ENCODE assay signal across 8 cellular contexts in the genomic region with DNA sequence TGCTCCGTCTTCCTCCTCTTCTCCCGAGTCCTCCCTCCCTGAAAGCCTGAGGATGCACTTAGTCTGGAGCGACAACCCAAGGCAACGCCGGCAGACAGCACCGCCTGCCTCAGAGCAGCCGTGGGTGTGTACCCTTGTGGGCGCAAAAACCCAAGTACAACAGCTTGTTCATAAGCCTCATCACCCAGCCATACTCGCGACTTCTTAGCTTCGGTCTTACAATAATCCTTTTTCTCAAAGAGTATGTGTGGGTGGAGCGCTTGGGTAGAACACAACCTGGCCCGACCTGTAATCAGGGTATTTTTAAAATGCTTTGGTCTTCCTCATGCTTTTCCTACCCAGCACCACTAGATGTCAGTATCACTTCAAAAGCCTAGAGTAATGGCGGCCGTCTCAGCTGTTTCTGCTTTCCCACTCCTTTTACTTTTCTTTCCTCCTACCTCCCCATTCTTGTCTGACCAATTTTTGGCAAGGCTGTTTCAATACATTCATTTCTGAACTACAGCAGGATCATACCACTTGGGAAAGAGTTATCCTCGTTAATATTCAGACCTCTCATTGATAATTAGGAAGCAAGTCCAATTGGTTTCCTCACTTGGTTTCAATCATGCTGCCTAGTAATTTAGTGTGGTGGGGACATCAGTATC.
DNase-seq lines count a peak whose midpoint lies in the region; ATAC-seq and TF ChIP-seq lines count a peak whose summit lies in the region.

No MANE protein-coding gene starts in this region.

- no peaks in the 10 kb centered on the region for H3K27me3 ChIP-seq in brain microvascular endothelial cell (replicated peaks)
- H3K27me3 ChIP-seq in iPS-18a (ENCODE audit: control insufficient read depth, insufficient read depth, low read length): no peaks in the 10 kb centered on the region

- H3K9ac ChIP-seq in iPS-18a (ENCODE audit: low read length): no peak overlapping the region

- H3K36me3 ChIP-seq in brain microvascular endothelial cell (replicated peaks) (no peaks in the 10 kb centered on the region), iPS-18a (ENCODE audit: control insufficient read depth, low read depth, low read length) (no peaks in the 10 kb centered on the region)

- in situ Hi-C loops in brain microvascular endothelial cell (cut with HindIII; ENCODE audit: low pct_ligation_motif_present, low sequenced_read_pairs): no loop called here

- no peak for TF ChIP-seq POLR2A in GM18505 (IDR thresholded peaks at IDR 0.05; ENCODE audit: borderline replicate concordance, extremely low read depth, insufficient read depth, insufficient read length)

- TF ChIP-seq CTCF in brain microvascular endothelial cell (IDR thresholded peaks at IDR 0.05; ENCODE audit: low read depth, low read length, missing control alignments): peak; percentile 88

- H3K9me3 ChIP-seq in iPS-18a (ENCODE audit: control insufficient read depth, low read depth, low read length): no peaks in the 10 kb centered on the region

- H3K4me1 ChIP-seq in iPS-18a (ENCODE audit: control insufficient read depth, low read depth, low read length): peaks cover 4% of the 10 kb centered on the region

- H3K4me3 ChIP-seq in brain microvascular endothelial cell (ENCODE audit: low read depth, low read length): peak overlapping the region; percentile 57
- H3K4me3 ChIP-seq in iPS-18a (ENCODE audit: low read length): peak overlapping the region; percentile 50
- peak overlapping the region; percentile 40 for H3K4me3 ChIP-seq in skeletal muscle cell (ENCODE audit: low read depth, low read length)

- ATAC-seq in GM18505 (IDR thresholded peaks at IDR 0.05; ENCODE audit: unreplicated experiment) (peak; percentile 95), HG02943 (IDR thresholded peaks at IDR 0.05; ENCODE audit: low read depth, unreplicated experiment) (peak; percentile 91)

- DNase-seq in 8988T: peak; percentile 23
- DNase-seq in NCI-H146 (lab: John Stamatoyannopoulos, UW): peak; percentile 68
- peak in 3 of 5 experiments; percentile 15 to 77 (median 35) for DNase-seq in T-helper 2 cell
- DNase-seq in brain microvascular endothelial cell: peak; percentile 67
- DNase-seq in skeletal muscle cell (ENCODE audit: low read depth): no peak

- peak overlapping the region; percentile 77 for H3K27ac ChIP-seq in brain microvascular endothelial cell
- no peak overlapping the region for H3K27ac ChIP-seq in iPS-18a (ENCODE audit: low read length)
